ENCODE assay signal across 23 cellular contexts in genomic region chr4:177952723-177953122, GRCh38.
DNase-seq lines count a peak whose midpoint lies in the region; ATAC-seq and TF ChIP-seq lines count a peak whose summit lies in the region.
"Had no signal": no experiment of that assay in that cellular context is flagged by ENCODE, and none has a peak within 500 bp of the region (broad histone marks: within the 10 kb centered on the region; RNA-seq: fewer than 3 reads in every experiment).

No MANE protein-coding gene starts in this region.

- H3K4me1 Mint-ChIP-seq in GM23338: peaks cover 6% of the 10 kb centered on the region; the same call in 2 of the 3 replicates
- H3K4me1 Mint-ChIP-seq: B cell had no signal

- DNase-seq in GM23338 (ENCODE audit: low spot score) (no peak), left colon (no peak), smooth muscle cell (lab: John Stamatoyannopoulos, UW; ENCODE audit: unreplicated experiment) (no peak), SHP77 treated with DMSO at 0.1 percent for 48 hours (lab: John Stamatoyannopoulos, UW) (no peak)
- DNase-seq in activated CD4-positive, alpha-beta T cell treated with anti-CD3 and anti-CD28 coated beads, Interleukin-2, amount 50 U/mL, for 1 hour: no peak
- DNase-seq: AML-193; Caco-2; Calu3; CD4-positive, alpha-beta T cell; CD8-positive, alpha-beta T cell; DMS 273 treated with DMSO at 0.1 percent for 48 hours; DMS153; DMS53; DMS79; DND-41; EL; GDM1 had no signal

- 93% methylated on average over 2 of the region's 2 CpGs for WGBS in smooth muscle cell (ENCODE audit: low lambda C conversion rate)

- H3K27ac ChIP-seq in GM23338 (ENCODE audit: low read depth) (no peak overlapping the region), smooth muscle cell (ENCODE audit: low read depth) (peak overlapping the region; percentile 9)
- H3K27ac ChIP-seq: 22Rv1; A549; BLaER1 treated with 17β-estradiol and CSF1 and Interleukin-3, amounts not matched to agents 10 nM and 100 nM; C4-2B had no signal

- H3K4me3 ChIP-seq in GM23338 (no peak overlapping the region), smooth muscle cell (no peak overlapping the region)
- H3K4me3 ChIP-seq: A549; BLaER1 treated with 17β-estradiol and CSF1 and Interleukin-3, amounts not matched to agents 10 nM and 100 nM; GM12878 had no signal

- no peaks in the 10 kb centered on the region for H3K79me2 ChIP-seq in GM23338 (replicated peaks; ENCODE audit: insufficient read depth)
- H3K79me2 ChIP-seq in smooth muscle cell (ENCODE audit: low read depth): no peaks in the 10 kb centered on the region

- TF ChIP-seq CTCF in GM23338 (conservative IDR thresholded peaks at IDR 0.05; ENCODE audit: low read depth in 2 of 2): no peak
- no peak for TF ChIP-seq CTCF in smooth muscle cell (IDR thresholded peaks at IDR 0.05; ENCODE audit: borderline replicate concordance, insufficient read depth, poor library complexity, severe bottlenecking)

- H3K9me3 Mint-ChIP-seq in GM23338: no peaks in the 10 kb centered on the region
- H3K9me3 Mint-ChIP-seq: CD4-positive, alpha-beta T cell had no signal

- no peaks in the 10 kb centered on the region for H3K9me3 ChIP-seq in smooth muscle cell (replicated peaks; ENCODE audit: low read depth)
- H3K9me3 ChIP-seq: A549; BLaER1 treated with 17β-estradiol and CSF1 and Interleukin-3, amounts not matched to agents 10 nM and 100 nM; Caco-2 had no signal

- H3F3A ChIP-seq in GM23338 (replicated peaks; ENCODE audit: low read depth) (no peaks in the 10 kb centered on the region), smooth muscle cell (ENCODE audit: low read depth) (no peaks in the 10 kb centered on the region)

- ATAC-seq in GM23338: no peak
- ATAC-seq in left colon: peak; percentile 76
- ATAC-seq: A549; CD8-positive, alpha-beta T cell; GM12878 had no signal

- no peak overlapping the region for H3K9ac ChIP-seq in smooth muscle cell (ENCODE audit: low read depth)
- H3K9ac ChIP-seq: BLaER1 treated with 17β-estradiol and CSF1 and Interleukin-3, amounts not matched to agents 10 nM and 100 nM had no signal

- H3K4me2 ChIP-seq in GM23338 (no peak overlapping the region), smooth muscle cell (peak overlapping the region; percentile 4)
- H3K4me2 ChIP-seq: A549; BLaER1 treated with 17β-estradiol and CSF1 and Interleukin-3, amounts not matched to agents 10 nM and 100 nM had no signal

- H3K4me1 ChIP-seq in GM23338 (ENCODE audit: insufficient read depth) (peaks cover 7% of the 10 kb centered on the region), smooth muscle cell (ENCODE audit: low read depth) (no peaks in the 10 kb centered on the region)
- H3K4me1 ChIP-seq: A549; BLaER1 treated with 17β-estradiol and CSF1 and Interleukin-3, amounts not matched to agents 10 nM and 100 nM; Caco-2 had no signal

- intact Hi-C loops in left colon (cut with DNase I, micrococcal nuclease): no loop called here

- no peaks in the 10 kb centered on the region for H3K9me2 ChIP-seq in GM23338 (ENCODE audit: insufficient read depth)

- no peak overlapping the region for H3K4me3 Mint-ChIP-seq in GM23338
- H3K4me3 Mint-ChIP-seq: B cell; CD4-positive, alpha-beta T cell; CD8-positive, alpha-beta T cell had no signal

- no peaks in the 10 kb centered on the region for H4K20me1 ChIP-seq in GM23338 (replicated peaks; ENCODE audit: insufficient read depth)
- H4K20me1 ChIP-seq in smooth muscle cell (ENCODE audit: low read depth): no peaks in the 10 kb centered on the region
- H4K20me1 ChIP-seq: BLaER1 treated with 17β-estradiol and CSF1 and Interleukin-3, amounts not matched to agents 10 nM and 100 nM had no signal

- H3K27me3 ChIP-seq in GM23338 (ENCODE audit: insufficient read depth) (no peaks in the 10 kb centered on the region), smooth muscle cell (ENCODE audit: low read depth) (no peaks in the 10 kb centered on the region)
- H3K27me3 ChIP-seq: BLaER1 treated with 17β-estradiol and CSF1 and Interleukin-3, amounts not matched to agents 10 nM and 100 nM had no signal

- H3K36me3 ChIP-seq in GM23338 (ENCODE audit: insufficient read depth) (no peaks in the 10 kb centered on the region), smooth muscle cell (ENCODE audit: low read depth) (no peaks in the 10 kb centered on the region)
- H3K36me3 ChIP-seq: BLaER1 treated with 17β-estradiol and CSF1 and Interleukin-3, amounts not matched to agents 10 nM and 100 nM had no signal

- H2AFZ ChIP-seq in GM23338 (no peak overlapping the region), smooth muscle cell (ENCODE audit: low read depth) (no peak overlapping the region)

- H3K27ac Mint-ChIP-seq in GM23338: 0 out of 2 replicates have a peak overlapping the region, but pooled peaks have one; percentile 13
- H3K27ac Mint-ChIP-seq: B cell; CD4-positive, alpha-beta T cell; CD8-positive, alpha-beta T cell had no signal

- H3K36me3 Mint-ChIP-seq in GM23338 (ENCODE audit: low read depth): no peaks in the 10 kb centered on the region
- H3K36me3 Mint-ChIP-seq: CD8-positive, alpha-beta T cell had no signal

- H3K27me3 Mint-ChIP-seq in GM23338 (ENCODE audit: insufficient read depth, low read depth, poor library complexity): peaks cover 1% of the 10 kb centered on the region
- H3K27me3 Mint-ChIP-seq: B cell; CD4-positive, alpha-beta T cell had no signal

TF ChIP-seq in GM23338, 12 proteins besides CTCF, POLR2A, EP300 and RAD21 (continues in another document):
- TF ChIP-seq REST (IDR thresholded peaks at IDR 0.05; ENCODE audit: unreplicated experiment) (no peak), ZNF331 (CRISPR knock-in tag; IDR thresholded peaks at IDR 0.05; ENCODE audit: low read depth) (no peak), JUNB (IDR thresholded peaks at IDR 0.05; ENCODE audit: unreplicated experiment) (no peak), POLR2AphosphoS5 (IDR thresholded peaks at IDR 0.05; ENCODE audit: low read depth) (no peak), ZNF114 (CRISPR knock-in tag; IDR thresholded peaks at IDR 0.05) (no peak)
